ENCODE assay signal across 1 cellular context in genomic region chr1:236524892-236525179, GRCh38.
TF ChIP-seq lines count a peak whose summit lies in the region.

No MANE protein-coding gene starts in this region.

TF ChIP-seq in HCT116, 20 proteins besides CTCF, POLR2A, EP300 and RAD21 (continued from another document):
- no peak for TF ChIP-seq MAX (IDR thresholded peaks at IDR 0.05)
- TF ChIP-seq CEBPB (IDR thresholded peaks at IDR 0.05; ENCODE audit: low read depth): no peak
TF ChIP-seq in HCT116: peak in this region for 0.
